29 cellular contexts compared by ENCODE assay signal in genomic region chr2:231947694-231948093, GRCh38. TPM values are rescaled to one million over a fixed set of nuclear protein-coding genes. Genes with fewer than 3 reads are reported as not detected.
"Had no signal": no experiment of that assay in that cellular context is flagged by ENCODE, and none has a peak within 500 bp of the region (broad histone marks: within the 10 kb centered on the region; RNA-seq: fewer than 3 reads in every experiment).

No MANE protein-coding gene starts in this region.

- H3K4me1 ChIP-seq: stomach, suprapubic skin, testis, thyroid gland, tibial artery, tibial nerve, transverse colon, upper lobe of left lung, upper lobe of right lung, uterus, vagina had no signal

- H3K9me3 ChIP-seq: suprapubic skin, testis, thoracic aorta, thyroid gland, tibial artery, transverse colon, upper lobe of left lung, upper lobe of right lung, vagina had no signal

- H3K4me1 Mint-ChIP-seq: stimulated activated effector memory CD8-positive, alpha-beta T cell treated with anti-CD3 and anti-CD28 coated beads, Interleukin-12 subunit alpha, Interleukin-12 subunit beta, amount 100 ng/mL, for 72 hours; stimulated activated memory B cell treated with anti-CD40 and anti-IgM and Interleukin-4, amounts not matched to agents 10 μg/mL and 1 μg/mL and 100 μg/mL, for 72 hours; stimulated activated naive B cell treated with anti-CD40 and anti-IgM and Interleukin-4, amounts not matched to agents 10 μg/mL and 1 μg/mL and 100 μg/mL, for 72 hours; stimulated activated naive CD8-positive, alpha-beta T cell treated with anti-CD3 and anti-CD28 coated beads, Interleukin-15, amount 100 ng/mL, for 72 hours had no signal

- H3K27me3 ChIP-seq: suprapubic skin, testis, thyroid gland, transverse colon, upper lobe of left lung, upper lobe of right lung, uterus, vagina had no signal

- H3K9me3 Mint-ChIP-seq: stimulated activated effector memory CD8-positive, alpha-beta T cell treated with anti-CD3 and anti-CD28 coated beads, Interleukin-12 subunit alpha, Interleukin-12 subunit beta, amount 100 ng/mL, for 72 hours; stimulated activated naive CD8-positive, alpha-beta T cell treated with anti-CD3 and anti-CD28 coated beads, Interleukin-15, amount 100 ng/mL, for 72 hours; stimulated activated naive CD8-positive, alpha-beta T cell treated with anti-CD3 and anti-CD28 coated beads, Interleukin-15, Interleukin-2, amounts not matched to agents 100 ng/mL and 50 ng/mL, for 24 hours; type B pancreatic cell had no signal

- DNase-seq: stimulated activated CD4-positive, alpha-beta T cell treated with anti-CD3 and anti-CD28 coated beads, Interleukin-2, amount 100 ng/mL, for 48 hours; stimulated activated CD4-positive, alpha-beta T cell treated with anti-CD3 and anti-CD28 coated beads, Interleukin-4, amount 100 ng/mL, for 1 hour; stimulated activated CD4-positive, alpha-beta T cell treated with anti-CD3 and anti-CD28 coated beads, Interleukin-4, amount 100 ng/mL, for 24 hours; stimulated activated CD4-positive, alpha-beta T cell treated with anti-CD3 and anti-CD28 coated beads, Interleukin-4, amount 100 ng/mL, for 4 hours; stimulated activated CD8-positive, alpha-beta memory T cell treated with anti-CD3 and anti-CD28 coated beads, Interleukin-4, amount 100 ng/mL, for 48 hours; stimulated activated naive B cell treated with anti-CD40 and anti-IgM and Interleukin-4, amounts not matched to agents 10 μg/mL and 1 μg/mL and 100 μg/mL, for 72 hours; stimulated activated naive CD4-positive, alpha-beta T cell; stimulated activated naive CD4-positive, alpha-beta T cell treated with Interleukin-2 at 50 U/mL for 16 hours; stimulated activated naive CD8-positive, alpha-beta T cell treated with anti-CD3 and anti-CD28 coated beads, Interleukin-15, amount 100 ng/mL, for 72 hours; stimulated activated naive CD8-positive, alpha-beta T cell treated with anti-CD3 and anti-CD28 coated beads, Interleukin-15, Interleukin-2, amounts not matched to agents 100 U/mL and 50 U/mL, for 24 hours; stomach; substantia nigra; testis; thyroid gland; tibial artery; transverse colon; trophoblast cell; upper lobe of left lung; upper lobe of right lung; uterus had no signal

- H3K4me3 ChIP-seq: stomach, suprapubic skin, testis, thoracic aorta, thyroid gland, tibial artery, tibial nerve, transverse colon, upper lobe of left lung, upper lobe of right lung, uterus, vagina had no signal

- H3K36me3 Mint-ChIP-seq: stimulated activated effector memory CD8-positive, alpha-beta T cell treated with anti-CD3 and anti-CD28 coated beads, Interleukin-12 subunit alpha, Interleukin-12 subunit beta, amount 100 ng/mL, for 72 hours; stimulated activated memory B cell treated with anti-CD40 and anti-IgM and Interleukin-4, amounts not matched to agents 10 μg/mL and 1 μg/mL and 100 μg/mL, for 72 hours; stimulated activated naive B cell treated with anti-CD40 and anti-IgM and Interleukin-4, amounts not matched to agents 10 μg/mL and 1 μg/mL and 100 μg/mL, for 72 hours; type B pancreatic cell had no signal

- ATAC-seq: stimulated activated effector memory CD8-positive, alpha-beta T cell treated with anti-CD3 and anti-CD28 coated beads, Interleukin-12 subunit alpha, Interleukin-12 subunit beta, amount 100 ng/mL, for 72 hours; stimulated activated memory B cell treated with anti-CD40 and anti-IgM and Interleukin-4, amounts not matched to agents 10 μg/mL and 1 μg/mL and 100 μg/mL, for 72 hours; stimulated activated naive B cell treated with anti-CD40 and anti-IgM and Interleukin-4, amounts not matched to agents 10 μg/mL and 1 μg/mL and 100 μg/mL, for 72 hours; stimulated activated naive CD8-positive, alpha-beta T cell treated with anti-CD3 and anti-CD28 coated beads, Interleukin-15, amount 100 ng/mL, for 72 hours; stimulated activated naive CD8-positive, alpha-beta T cell treated with anti-CD3 and anti-CD28 coated beads, Interleukin-15, Interleukin-2, amounts not matched to agents 100 U/mL and 50 U/mL, for 24 hours; upper lobe of right lung had no signal

- H3K4me3 Mint-ChIP-seq: stimulated activated effector memory CD8-positive, alpha-beta T cell treated with anti-CD3 and anti-CD28 coated beads, Interleukin-12 subunit alpha, Interleukin-12 subunit beta, amount 100 ng/mL, for 72 hours; stimulated activated memory B cell treated with anti-CD40 and anti-IgM and Interleukin-4, amounts not matched to agents 10 μg/mL and 1 μg/mL and 100 μg/mL, for 72 hours; stimulated activated naive B cell treated with anti-CD40 and anti-IgM and Interleukin-4, amounts not matched to agents 10 μg/mL and 1 μg/mL and 100 μg/mL, for 72 hours; stimulated activated naive CD8-positive, alpha-beta T cell treated with anti-CD3 and anti-CD28 coated beads, Interleukin-15, amount 100 ng/mL, for 72 hours; stimulated activated naive CD8-positive, alpha-beta T cell treated with anti-CD3 and anti-CD28 coated beads, Interleukin-15, Interleukin-2, amounts not matched to agents 100 ng/mL and 50 ng/mL, for 24 hours; type B pancreatic cell had no signal

- FAIRE-seq: urothelium cell line had no signal

- H3K27ac ChIP-seq: stomach, suprapubic skin, testis, thoracic aorta, thyroid gland, tibial artery, tibial nerve, transverse colon, upper lobe of left lung, upper lobe of right lung, uterus, vagina had no signal

- H3K36me3 ChIP-seq: stomach, suprapubic skin, thoracic aorta, thyroid gland, tibial artery, tibial nerve, transverse colon, upper lobe of left lung, upper lobe of right lung, uterus, vagina had no signal

- H3K27ac Mint-ChIP-seq: stimulated activated effector memory CD8-positive, alpha-beta T cell treated with anti-CD3 and anti-CD28 coated beads, Interleukin-12 subunit alpha, Interleukin-12 subunit beta, amount 100 ng/mL, for 72 hours; stimulated activated memory B cell treated with anti-CD40 and anti-IgM and Interleukin-4, amounts not matched to agents 10 μg/mL and 1 μg/mL and 100 μg/mL, for 72 hours; stimulated activated naive B cell treated with anti-CD40 and anti-IgM and Interleukin-4, amounts not matched to agents 10 μg/mL and 1 μg/mL and 100 μg/mL, for 72 hours; stimulated activated naive CD8-positive, alpha-beta T cell treated with anti-CD3 and anti-CD28 coated beads, Interleukin-15, Interleukin-2, amounts not matched to agents 100 ng/mL and 50 ng/mL, for 24 hours; type B pancreatic cell had no signal

RNA-seq across cellular contexts. Expression of gene NPPC, which starts 21.5 kb away (rescaled TPM):
- total RNA-seq: suprapubic skin, testis, thoracic aorta, thyroid gland, tibial nerve, upper lobe of left lung, upper lobe of right lung had no signal
